Comparison of ENCODE assay signal across 10 cellular contexts in the genomic region with DNA sequence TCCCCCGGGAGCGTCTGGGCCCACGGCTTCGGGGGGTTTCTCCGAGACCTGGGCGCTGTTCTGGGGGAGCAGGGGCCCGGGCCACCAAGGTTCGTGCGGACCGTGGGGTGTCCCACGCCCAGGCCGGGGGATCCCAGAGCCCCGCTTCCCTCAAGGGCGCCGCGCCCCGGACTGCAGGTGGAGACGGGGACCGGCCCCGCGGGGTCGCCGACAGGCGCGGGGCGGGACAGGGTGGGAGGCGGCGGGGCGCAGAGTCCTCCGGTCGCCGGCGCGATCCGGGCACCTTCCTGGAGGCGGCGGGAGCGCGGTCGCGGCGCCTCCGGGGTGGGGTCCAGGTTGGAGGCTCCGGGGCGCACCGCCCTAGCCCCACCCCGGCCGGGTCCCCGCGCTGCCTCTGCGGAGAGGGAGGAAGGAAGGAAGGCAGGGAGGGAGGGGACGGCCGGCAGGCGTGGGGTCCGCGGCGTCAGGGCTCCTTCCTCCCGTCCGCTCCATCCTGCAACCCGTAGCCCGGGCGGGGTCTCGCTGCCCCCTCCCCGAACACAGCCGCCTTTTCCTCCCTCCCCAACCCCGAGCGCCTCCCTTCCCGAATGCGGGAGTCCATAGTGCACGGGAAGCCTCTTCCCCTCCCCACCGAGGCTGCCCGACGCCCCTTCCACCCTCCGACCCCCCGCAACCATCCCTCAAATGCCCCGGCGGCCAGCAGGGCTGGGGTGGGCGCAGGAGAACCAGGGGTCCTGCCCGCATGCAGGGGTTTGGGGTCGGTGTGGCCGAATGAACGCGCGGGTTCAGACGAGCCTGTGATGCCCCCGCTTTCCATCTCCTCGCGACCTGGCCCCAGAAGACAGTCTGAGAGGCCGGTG. TPM values are rescaled to one million over a fixed set of nuclear protein-coding genes. Genes with fewer than 3 reads are reported as not detected.
DNase-seq lines count a peak whose midpoint lies in the region; ATAC-seq and TF ChIP-seq lines count a peak whose summit lies in the region.
"Had no signal": no experiment of that assay in that cellular context is flagged by ENCODE, and none has a peak within 500 bp of the region (broad histone marks: within the 10 kb centered on the region; RNA-seq: fewer than 3 reads in every experiment).

No MANE protein-coding gene starts in this region.

- H3K36me3 ChIP-seq in BLaER1 (no peaks in the 10 kb centered on the region), neural progenitor cell (no peaks in the 10 kb centered on the region)

- DNase-seq in effector memory CD8-positive, alpha-beta T cell = no peak
- DNase-seq in neural progenitor cell (ENCODE audit: low spot score) = no peak
- DNase-seq in GM19238 (ENCODE audit: insufficient read length, low spot score) = no peak
- DNase-seq in anterior cingulate cortex (lab: John Stamatoyannopoulos, UW) = no peak
- DNase-seq: caudate nucleus had no signal

- H3K4me3 ChIP-seq in BLaER1 (peak overlapping the region; percentile 73), neural progenitor cell (peak overlapping the region; percentile 44)

- no peak for ATAC-seq in effector memory CD8-positive, alpha-beta T cell (replicated peaks)
- ATAC-seq in HG03108 (IDR thresholded peaks at IDR 0.05; ENCODE audit: unreplicated experiment) (no peak), HG03432 (IDR thresholded peaks at IDR 0.05; ENCODE audit: unreplicated experiment) (no peak)
- ATAC-seq: HCT116 had no signal

- H3K9me3 Mint-ChIP-seq in IgD-negative memory B cell = peaks cover 0 to 1% (median 0%) of the 10 kb centered on the region in 3 donors
- no peaks in the 10 kb centered on the region for H3K9me3 Mint-ChIP-seq in effector memory CD8-positive, alpha-beta T cell
- H3K9me3 Mint-ChIP-seq in neural progenitor cell = peaks cover 2% of the 10 kb centered on the region

- H4K20me1 ChIP-seq in BLaER1 = peaks cover 13% of the 10 kb centered on the region
- H4K20me1 ChIP-seq in neural progenitor cell (ENCODE audit: low read depth) = peaks cover 24% of the 10 kb centered on the region

- peak overlapping the region; percentile 76 for H2AFZ ChIP-seq in neural progenitor cell (replicated peaks)

- H3K79me2 ChIP-seq in neural progenitor cell (ENCODE audit: low read depth) = peaks cover 3% of the 10 kb centered on the region

- H3K4me1 Mint-ChIP-seq in IgD-negative memory B cell (peaks cover 3 to 13% (median 4%) of the 10 kb centered on the region in 3 donors), neural progenitor cell (peaks cover under 1% of the 10 kb centered on the region)
- peaks cover 5 to 16% of the 10 kb centered on the region in 2 donors for H3K4me1 Mint-ChIP-seq in effector memory CD8-positive, alpha-beta T cell (ENCODE audit: low read depth in 2 of 2)

- H3K27ac Mint-ChIP-seq in IgD-negative memory B cell (no peak overlapping the region), neural progenitor cell (no peak overlapping the region)
- H3K27ac Mint-ChIP-seq in effector memory CD8-positive, alpha-beta T cell = peak overlapping the region in 1 of 2 donors; percentile 26

- H3F3A ChIP-seq in neural progenitor cell (ENCODE audit: low read depth) = peaks cover 3% of the 10 kb centered on the region

- H3K27me3 ChIP-seq in BLaER1 (peaks cover 70% of the 10 kb centered on the region), neural progenitor cell (peaks cover 88% of the 10 kb centered on the region)

- peaks cover 33% of the 10 kb centered on the region for H3K27me3 Mint-ChIP-seq in IgD-negative memory B cell
- H3K27me3 Mint-ChIP-seq in effector memory CD8-positive, alpha-beta T cell = peaks cover 0 to 7% of the 10 kb centered on the region in 2 donors
- H3K27me3 Mint-ChIP-seq in neural progenitor cell (ENCODE audit: insufficient read depth, low read depth) = peaks cover 62% of the 10 kb centered on the region

- peak overlapping the region in 3 of 4 donors; percentile 63 to 76 (median 64) for H3K4me3 Mint-ChIP-seq in IgD-negative memory B cell
- H3K4me3 Mint-ChIP-seq in effector memory CD8-positive, alpha-beta T cell = peak overlapping the region; percentile 52 to 69
- H3K4me3 Mint-ChIP-seq in neural progenitor cell = peak overlapping the region; percentile 59

- H3K9me3 ChIP-seq in BLaER1 (no peaks in the 10 kb centered on the region), neural progenitor cell (ENCODE audit: low read depth) (no peaks in the 10 kb centered on the region)

- peak overlapping the region; percentile 65 for H3K9ac ChIP-seq in BLaER1
- no peak overlapping the region for H3K9ac ChIP-seq in neural progenitor cell

- no peaks in the 10 kb centered on the region for H3K36me3 Mint-ChIP-seq in IgD-negative memory B cell
- H3K36me3 Mint-ChIP-seq in effector memory CD8-positive, alpha-beta T cell (ENCODE audit: insufficient read depth) = peaks cover 8% of the 10 kb centered on the region
- H3K36me3 Mint-ChIP-seq in neural progenitor cell = no peaks in the 10 kb centered on the region

- no peak for TF ChIP-seq CTCF in neural progenitor cell (IDR thresholded peaks at IDR 0.05)

- H3K4me2 ChIP-seq in BLaER1 = peak overlapping the region; percentile 98
- H3K4me2 ChIP-seq in neural progenitor cell = peak overlapping the region; percentile 77

- H3K27ac ChIP-seq in BLaER1 (peak overlapping the region; percentile 41; the same call in 1 of the 2 replicates), neural progenitor cell (no peak overlapping the region)

- peaks cover 43% of the 10 kb centered on the region for H3K4me1 ChIP-seq in BLaER1
- H3K4me1 ChIP-seq in neural progenitor cell = peaks cover 18% of the 10 kb centered on the region

RNA-seq across cellular contexts. Expression of gene ZBED4, which starts 4.3 kb away (rescaled TPM):
- polyA plus RNA-seq in IgD-negative memory B cell = 5.0 TPM
- total RNA-seq in neural progenitor cell (ENCODE audit: low replicate concordance) = 23.1 and 29.3 TPM in 2 replicates

RNA-seq across cellular contexts. Expression of gene BRD1, which starts 21.7 kb away (rescaled TPM):
- polyA plus RNA-seq in IgD-negative memory B cell = 3.1 TPM
- 31.2 and 46.7 TPM in 2 replicates for total RNA-seq in neural progenitor cell (ENCODE audit: low replicate concordance)
